28 cellular contexts compared by ENCODE assay signal in genomic region chr18:28113271-28114023, GRCh38.
DNase-seq lines count a peak whose midpoint lies in the region; ATAC-seq, FAIRE-seq and TF ChIP-seq lines count a peak whose summit lies in the region.
"Had no signal": no experiment of that assay in that cellular context is flagged by ENCODE, and none has a peak within 500 bp of the region (broad histone marks: within the 10 kb centered on the region; RNA-seq: fewer than 3 reads in every experiment).

No MANE protein-coding gene starts in this region.

- CTCF ChIA-PET in MCF 10A (lab: Yijun Ruan, JAX): interaction anchor here (0.7 kb wide), 1 partner anchor 143 kb away, joined by 3 read pairs; no protein-coding TSS in a partner anchor

- no peak for FAIRE-seq in astrocyte (lab: Jason Lieb, UNC)
- FAIRE-seq: endothelial cell of umbilical vein had no signal

- TF ChIP-seq CTCF in MCF 10A (IDR thresholded peaks at IDR 0.05; ENCODE audit: unreplicated experiment) (no peak), breast epithelium (IDR thresholded peaks at IDR 0.05) (no peak), astrocyte (IDR thresholded peaks at IDR 0.05; ENCODE audit: insufficient read depth, low read depth, low read length) (no peak)

- H3K4me3 Mint-ChIP-seq in MCF 10A (ENCODE audit: unreplicated experiment) (no peak overlapping the region), astrocyte (ENCODE audit: unreplicated experiment) (peak overlapping the region; percentile 72)
- H3K4me3 Mint-ChIP-seq: activated CD4-positive, alpha-beta T cell treated with anti-CD3 and anti-CD28 coated beads for 36 hours; B cell; CD8-positive, alpha-beta memory T cell; dendritic cell treated with granulocyte-macrophage colony-stimulating factor and Interleukin-4, amounts not matched to agents 40 ng/mL and 50 ng/mL, for 4 days; natural killer cell treated with Interleukin-12 subunit alpha and Interleukin-12 subunit beta and Interleukin-15 and Interleukin-18, amount 100 ng/mL, for 72 hours had no signal

- no peaks in the 10 kb centered on the region for H3K27me3 ChIP-seq in breast epithelium
- H3K27me3 ChIP-seq in astrocyte (ENCODE audit: insufficient read depth, low read length): no peaks in the 10 kb centered on the region
- H3K27me3 ChIP-seq in skeletal muscle satellite cell (ENCODE audit: control insufficient read depth, insufficient read depth, low read length): no peaks in the 10 kb centered on the region
- H3K27me3 ChIP-seq: tibial nerve had no signal

- H3K9me3 Mint-ChIP-seq in MCF 10A (ENCODE audit: unreplicated experiment): no peaks in the 10 kb centered on the region
- no peaks in the 10 kb centered on the region for H3K9me3 Mint-ChIP-seq in astrocyte (ENCODE audit: unreplicated experiment)
- H3K9me3 Mint-ChIP-seq: dendritic cell treated with granulocyte-macrophage colony-stimulating factor and Interleukin-4, amounts not matched to agents 40 ng/mL and 50 ng/mL, for 4 days; natural killer cell treated with Interleukin-12 subunit alpha and Interleukin-12 subunit beta and Interleukin-15 and Interleukin-18, amount 100 ng/mL, for 72 hours had no signal

- no peak overlapping the region for H2AFZ ChIP-seq in astrocyte (ENCODE audit: low read depth, low read length)

- H3K27ac ChIP-seq in breast epithelium (no peak overlapping the region), astrocyte (ENCODE audit: low read depth, low read length) (peak overlapping the region; percentile 100)
- H3K27ac ChIP-seq: SK-N-MC, tibial nerve had no signal

- TF ChIP-seq POLR2A in breast epithelium (IDR thresholded peaks at IDR 0.05): no peak

- H3K9me3 ChIP-seq in breast epithelium (no peaks in the 10 kb centered on the region), astrocyte (ENCODE audit: insufficient read depth, low read depth, low read length) (no peaks in the 10 kb centered on the region), skeletal muscle satellite cell (replicated peaks; ENCODE audit: low read length) (no peaks in the 10 kb centered on the region)
- H3K9me3 ChIP-seq: tibial nerve had no signal

- POLR2A ChIA-PET in MCF 10A (lab: Yijun Ruan, JAX): no interaction called here

- H3K4me3 ChIP-seq in breast epithelium (no peak overlapping the region), astrocyte (ENCODE audit: insufficient read depth, low read depth, low read length) (no peak overlapping the region), skeletal muscle satellite cell (ENCODE audit: low read length) (peak overlapping the region; percentile 37)
- H3K4me3 ChIP-seq: SK-N-MC, tibial nerve had no signal

- no peaks in the 10 kb centered on the region for H3K4me1 ChIP-seq in breast epithelium
- peaks cover 84% of the 10 kb centered on the region for H3K4me1 ChIP-seq in astrocyte (ENCODE audit: insufficient read depth, low read length)
- H3K4me1 ChIP-seq in skeletal muscle satellite cell (ENCODE audit: control insufficient read depth, insufficient read depth, low read length): peaks cover 86% of the 10 kb centered on the region
- H3K4me1 ChIP-seq: tibial nerve had no signal

- H3K36me3 Mint-ChIP-seq in MCF 10A (ENCODE audit: insufficient read depth, unreplicated experiment) (no peaks in the 10 kb centered on the region), astrocyte (ENCODE audit: low read depth, unreplicated experiment) (peaks cover 2% of the 10 kb centered on the region)
- H3K36me3 Mint-ChIP-seq: CD8-positive, alpha-beta memory T cell; natural killer cell treated with Interleukin-12 subunit alpha and Interleukin-12 subunit beta and Interleukin-15 and Interleukin-18, amount 100 ng/mL, for 72 hours had no signal

- no TSS peak for BruUV-seq in MCF 10A (replicated peaks; lab: Mats Ljungman, UMichigan)

- intact Hi-C loops in MCF 10A (cut with micrococcal nuclease): loop anchor here (2.0 kb wide), 1 partner anchor 63 kb away; the partner anchor contains the start of gene CDH2
- intact Hi-C loops in breast epithelium (cut with DNase I; ENCODE audit: low total_unique reads): no loop called here

- H3K27ac Mint-ChIP-seq in MCF 10A (ENCODE audit: low read depth, unreplicated experiment) (peak overlapping the region; percentile 23), astrocyte (ENCODE audit: unreplicated experiment) (peak overlapping the region; percentile 99)
- H3K27ac Mint-ChIP-seq: activated CD4-positive, alpha-beta T cell treated with anti-CD3 and anti-CD28 coated beads for 36 hours; B cell; CD8-positive, alpha-beta memory T cell; dendritic cell treated with granulocyte-macrophage colony-stimulating factor and Interleukin-4, amounts not matched to agents 40 ng/mL and 50 ng/mL, for 4 days; natural killer cell treated with Interleukin-12 subunit alpha and Interleukin-12 subunit beta and Interleukin-15 and Interleukin-18, amount 100 ng/mL, for 72 hours had no signal

- peaks cover 29% of the 10 kb centered on the region for H3K4me1 Mint-ChIP-seq in MCF 10A (ENCODE audit: insufficient read depth, unreplicated experiment)
- H3K4me1 Mint-ChIP-seq in astrocyte (ENCODE audit: low read depth, unreplicated experiment): peaks cover 88% of the 10 kb centered on the region
- H3K4me1 Mint-ChIP-seq: activated CD4-positive, alpha-beta T cell treated with anti-CD3 and anti-CD28 coated beads for 36 hours; B cell; CD8-positive, alpha-beta memory T cell had no signal

- no peaks in the 10 kb centered on the region for H4K20me1 ChIP-seq in astrocyte (ENCODE audit: insufficient read depth, low read length)

- H3K4me2 ChIP-seq in astrocyte (ENCODE audit: low read length) (peak overlapping the region; percentile 83), skeletal muscle satellite cell (ENCODE audit: low read length) (peak overlapping the region; percentile 72)

- peaks cover 82% of the 10 kb centered on the region for H3K79me2 ChIP-seq in astrocyte (ENCODE audit: insufficient read depth, low read length)

- no peaks in the 10 kb centered on the region for H3K36me3 ChIP-seq in breast epithelium
- no peaks in the 10 kb centered on the region for H3K36me3 ChIP-seq in astrocyte (ENCODE audit: insufficient read depth, low read length)
- H3K36me3 ChIP-seq in skeletal muscle satellite cell (ENCODE audit: insufficient read depth, low read length): no peaks in the 10 kb centered on the region
- H3K36me3 ChIP-seq: tibial nerve had no signal

- H3K9ac ChIP-seq in astrocyte (ENCODE audit: low read length): peak overlapping the region; percentile 89
- H3K9ac ChIP-seq in skeletal muscle satellite cell (ENCODE audit: low read depth, low read length): peak overlapping the region; percentile 76

- no peak for DNase-seq in MCF 10A (ENCODE audit: unreplicated experiment)
- no peak for DNase-seq in breast epithelium (ENCODE audit: low spot score in 2 of 2)
- no peak for DNase-seq in astrocyte (ENCODE audit: low read depth)
- peak; percentile 45 for DNase-seq in kidney tubule cell (ENCODE audit: low spot score)
- DNase-seq in NCI-H2029 (lab: John Stamatoyannopoulos, UW): no peak
- DNase-seq in NCI-H128 (lab: John Stamatoyannopoulos, UW; ENCODE audit: unreplicated experiment): no peak
- DNase-seq: activated CD4-positive, alpha-beta T cell treated with anti-CD3 and anti-CD28 coated beads for 36 hours; activated CD8-positive, alpha-beta memory T cell treated with anti-CD3 and anti-CD28 coated beads for 24 hours; activated T-cell treated with anti-CD3 and anti-CD28 coated beads, Interleukin-2, amount 50 U/mL, for 1 hour; CD8-positive, alpha-beta memory T cell; GOT3; left colon; mesendoderm; MV-4-11; NCI-H187; NCI-H2227 treated with DMSO at 0.1 percent for 48 hours; NCI-H69; posterior cingulate gyrus; stimulated activated CD8-positive, alpha-beta memory T cell treated with anti-CD3 and anti-CD28 coated beads, Interleukin-4, amount 100 ng/mL, for 48 hours; T-helper 2 cell had no signal

- ATAC-seq in HG02588 (IDR thresholded peaks at IDR 0.05; ENCODE audit: unreplicated experiment): no peak
- ATAC-seq: activated CD4-positive, alpha-beta T cell treated with anti-CD3 and anti-CD28 coated beads for 36 hours; left colon; natural killer cell treated with Interleukin-12 subunit alpha and Interleukin-12 subunit beta and Interleukin-15 and Interleukin-18, amount 100 ng/mL, for 72 hours had no signal

- H3K27me3 Mint-ChIP-seq in MCF 10A (ENCODE audit: insufficient read depth, unreplicated experiment): no peaks in the 10 kb centered on the region
- H3K27me3 Mint-ChIP-seq in astrocyte (ENCODE audit: low read depth, unreplicated experiment): no peaks in the 10 kb centered on the region
- H3K27me3 Mint-ChIP-seq: activated CD4-positive, alpha-beta T cell treated with anti-CD3 and anti-CD28 coated beads for 36 hours; B cell; CD8-positive, alpha-beta memory T cell; dendritic cell treated with granulocyte-macrophage colony-stimulating factor and Interleukin-4, amounts not matched to agents 40 ng/mL and 50 ng/mL, for 4 days; natural killer cell treated with Interleukin-12 subunit alpha and Interleukin-12 subunit beta and Interleukin-15 and Interleukin-18, amount 100 ng/mL, for 72 hours had no signal
